Comparison of ENCODE assay signal across 8 cellular contexts in genomic region chr3:81760924-81761903, GRCh38. TPM values are rescaled to one million over a fixed set of nuclear protein-coding genes. Genes with fewer than 3 reads are reported as not detected.
A peak's percentile ranks its signal among the peaks of the same experiment; 100 is the strongest.
DNase-seq lines count a peak whose midpoint lies in the region; ATAC-seq and TF ChIP-seq lines count a peak whose summit lies in the region.

Gene GBE1, minus strand, starts transcription at chr3:81761645. Its CDS starts 128 bp downstream, at chr3:81761517.

- H3K27ac ChIP-seq in Karpas-422 (ENCODE audit: low read length) (peak within 1 kb of the TSS; percentile 87), RWPE1 (peak within 1 kb of the TSS; percentile 100)

- POLR2A ChIA-PET in RWPE1 (lab: Yijun Ruan, JAX; ENCODE audit: low non-redundant PET), result no interaction called here

- no peaks in the 10 kb centered on the region for H3K9me2 ChIP-seq in Karpas-422 (replicated peaks; ENCODE audit: insufficient read depth, low read length)

- H3K4me1 Mint-ChIP-seq in activated T-helper 2 cell treated with anti-CD3 and anti-CD28 coated beads, Interferon-gamma antibody, Interleukin-2, Interleukin-4, amounts not matched to agents 10 μg/mL and 5 μg/mL and 100 μg/mL, durations not matched to agents 14 hours and 24 hours and 36 hours (ENCODE audit: low read depth), result peaks cover 39% of the 10 kb centered on the region
- H3K4me1 Mint-ChIP-seq in natural killer cell treated with Interleukin-12 subunit alpha and Interleukin-12 subunit beta and Interleukin-15 and Interleukin-18, amount 100 ng/mL, for 72 hours (ENCODE audit: low read depth in 2 of 2), result peaks cover 18 to 19% of the 10 kb centered on the region in 2 donors

- peak within 1 kb of the TSS; percentile 83 for H3K9ac ChIP-seq in Karpas-422 (ENCODE audit: low read length)

- TF ChIP-seq CTCF in RWPE1 (conservative IDR thresholded peaks at IDR 0.05; ENCODE audit: low read depth), result peak; percentile 63
- peak; percentile 54 for TF ChIP-seq CTCF in fibroblast of pulmonary artery (IDR thresholded peaks at IDR 0.05; ENCODE audit: low read length, missing control alignments)

- H3K36me3 ChIP-seq in Karpas-422 (ENCODE audit: insufficient read depth, low read length), result peaks cover 39% of the 10 kb centered on the region

- CTCF ChIA-PET in RWPE1 (lab: Yijun Ruan, JAX), result no interaction called here

- H3K4me3 ChIP-seq in Karpas-422 (ENCODE audit: low read length) (peak within 1 kb of the TSS; percentile 84), fibroblast of pulmonary artery (replicated peaks; ENCODE audit: low read depth, low read length) (peak within 1 kb of the TSS; percentile 66)

- DNase-seq in EL (peak; percentile 97), Karpas-422 (peak; percentile 97), RWPE1 (ENCODE audit: low spot score) (peak; percentile 87), fibroblast of pulmonary artery (ENCODE audit: low read depth) (peak; percentile 98)
- DNase-seq in activated T-helper 2 cell treated with anti-CD3 and anti-CD28 coated beads, Interferon-gamma antibody, Interleukin-2, Interleukin-4, amounts not matched to agents 10 μg/mL and 5 μg/mL and 100 μg/mL, durations not matched to agents 14 hours and 24 hours and 36 hours (ENCODE audit: low spot score), result peak; percentile 89
- DNase-seq in natural killer cell treated with Interleukin-12 subunit alpha and Interleukin-12 subunit beta and Interleukin-15 and Interleukin-18, amount 100 ng/mL, for 72 hours (ENCODE audit: low spot score), result peak; percentile 98
- peak; percentile 90 for DNase-seq in stimulated activated naive CD8-positive, alpha-beta T cell treated with anti-CD3 and anti-CD28 coated beads, Interleukin-15, Interleukin-2, amounts not matched to agents 100 U/mL and 50 U/mL, for 24 hours

- H3K9me3 ChIP-seq in Karpas-422 (ENCODE audit: low read length), result no peaks in the 10 kb centered on the region

- intact Hi-C loops in activated T-helper 2 cell treated with anti-CD3 and anti-CD28 coated beads, Interferon-gamma antibody, Interleukin-2, Interleukin-4, amounts not matched to agents 10 μg/mL and 5 μg/mL and 100 μg/mL, durations not matched to agents 14 hours and 24 hours and 36 hours (cut with micrococcal nuclease), result no loop called here

- peak within 1 kb of the TSS; percentile 87 for H3K4me2 ChIP-seq in Karpas-422 (ENCODE audit: low read depth, low read length, poor library complexity, severe bottlenecking)

- peak within 1 kb of the TSS; percentile 97 for H3K27ac Mint-ChIP-seq in activated T-helper 2 cell treated with anti-CD3 and anti-CD28 coated beads, Interferon-gamma antibody, Interleukin-2, Interleukin-4, amounts not matched to agents 10 μg/mL and 5 μg/mL and 100 μg/mL, durations not matched to agents 14 hours and 24 hours and 36 hours
- H3K27ac Mint-ChIP-seq in natural killer cell treated with Interleukin-12 subunit alpha and Interleukin-12 subunit beta and Interleukin-15 and Interleukin-18, amount 100 ng/mL, for 72 hours, result peak within 1 kb of the TSS; percentile 89 to 96

- H3K9me3 Mint-ChIP-seq in activated T-helper 2 cell treated with anti-CD3 and anti-CD28 coated beads, Interferon-gamma antibody, Interleukin-2, Interleukin-4, amounts not matched to agents 10 μg/mL and 5 μg/mL and 100 μg/mL, durations not matched to agents 14 hours and 24 hours and 36 hours, result peaks cover 13% of the 10 kb centered on the region
- no peaks in the 10 kb centered on the region for H3K9me3 Mint-ChIP-seq in natural killer cell treated with Interleukin-12 subunit alpha and Interleukin-12 subunit beta and Interleukin-15 and Interleukin-18, amount 100 ng/mL, for 72 hours

- peak within 1 kb of the TSS; percentile 90 for H3K4me3 Mint-ChIP-seq in activated T-helper 2 cell treated with anti-CD3 and anti-CD28 coated beads, Interferon-gamma antibody, Interleukin-2, Interleukin-4, amounts not matched to agents 10 μg/mL and 5 μg/mL and 100 μg/mL, durations not matched to agents 14 hours and 24 hours and 36 hours (ENCODE audit: low read depth)
- H3K4me3 Mint-ChIP-seq in natural killer cell treated with Interleukin-12 subunit alpha and Interleukin-12 subunit beta and Interleukin-15 and Interleukin-18, amount 100 ng/mL, for 72 hours, result peak within 1 kb of the TSS; percentile 89

- no peaks in the 10 kb centered on the region for H3K27me3 ChIP-seq in Karpas-422 (ENCODE audit: low read length)

- peak; percentile 87 for ATAC-seq in GM21825 (IDR thresholded peaks at IDR 0.05; ENCODE audit: unreplicated experiment)
- peak; percentile 95 to 96 for ATAC-seq in natural killer cell treated with Interleukin-12 subunit alpha and Interleukin-12 subunit beta and Interleukin-15 and Interleukin-18, amount 100 ng/mL, for 72 hours
- ATAC-seq in stimulated activated naive CD8-positive, alpha-beta T cell treated with anti-CD3 and anti-CD28 coated beads, Interleukin-15, Interleukin-2, amounts not matched to agents 100 U/mL and 50 U/mL, for 24 hours, result peak; percentile 88

- H3K36me3 Mint-ChIP-seq in activated T-helper 2 cell treated with anti-CD3 and anti-CD28 coated beads, Interferon-gamma antibody, Interleukin-2, Interleukin-4, amounts not matched to agents 10 μg/mL and 5 μg/mL and 100 μg/mL, durations not matched to agents 14 hours and 24 hours and 36 hours (ENCODE audit: low read depth), result peaks cover 44% of the 10 kb centered on the region
- H3K36me3 Mint-ChIP-seq in natural killer cell treated with Interleukin-12 subunit alpha and Interleukin-12 subunit beta and Interleukin-15 and Interleukin-18, amount 100 ng/mL, for 72 hours, result peaks cover 8% of the 10 kb centered on the region

- peaks cover 41% of the 10 kb centered on the region for H3K4me1 ChIP-seq in Karpas-422 (ENCODE audit: low read length)

- no peaks in the 10 kb centered on the region for H3K27me3 Mint-ChIP-seq in activated T-helper 2 cell treated with anti-CD3 and anti-CD28 coated beads, Interferon-gamma antibody, Interleukin-2, Interleukin-4, amounts not matched to agents 10 μg/mL and 5 μg/mL and 100 μg/mL, durations not matched to agents 14 hours and 24 hours and 36 hours (ENCODE audit: low read depth)
- H3K27me3 Mint-ChIP-seq in natural killer cell treated with Interleukin-12 subunit alpha and Interleukin-12 subunit beta and Interleukin-15 and Interleukin-18, amount 100 ng/mL, for 72 hours, result no peaks in the 10 kb centered on the region

- peaks cover 47% of the 10 kb centered on the region for H3K79me2 ChIP-seq in Karpas-422 (ENCODE audit: low read length)

- peak within 1 kb of the TSS; percentile 92 for H2AFZ ChIP-seq in Karpas-422 (ENCODE audit: low read length)

- H4K20me1 ChIP-seq in Karpas-422 (ENCODE audit: insufficient read depth, low read depth, low read length), result no peaks in the 10 kb centered on the region

RNA-seq across cellular contexts. Expression of gene GBE1, which starts in this region (rescaled TPM):
- 71.5 and 134 TPM in 2 replicates for total RNA-seq in Karpas-422 (2014; rRNA removed; shearing (Covaris generic); ENCODE audit: low replicate concordance)
- total RNA-seq in activated T-helper 2 cell treated with anti-CD3 and anti-CD28 coated beads, Interferon-gamma antibody, Interleukin-2, Interleukin-4, amounts not matched to agents 10 μg/mL and 5 μg/mL and 100 μg/mL, durations not matched to agents 14 hours and 24 hours and 36 hours, result 55.1 and 59.1 TPM in 2 replicates
- total RNA-seq in natural killer cell treated with Interleukin-12 subunit alpha and Interleukin-12 subunit beta and Interleukin-15 and Interleukin-18, amount 100 ng/mL, for 72 hours, result 10 to 100 TPM; 22.3 to 44.3 TPM

Comparison
In these comparisons a context has a peak if more than half of its experiments do, and no peak if none do; other contexts are left out.
1. Peak in every context shown above with its lines: DNase-seq, ATAC-seq, H3K4me3 ChIP-seq and H3K27ac ChIP-seq.